In the genomic region with DNA sequence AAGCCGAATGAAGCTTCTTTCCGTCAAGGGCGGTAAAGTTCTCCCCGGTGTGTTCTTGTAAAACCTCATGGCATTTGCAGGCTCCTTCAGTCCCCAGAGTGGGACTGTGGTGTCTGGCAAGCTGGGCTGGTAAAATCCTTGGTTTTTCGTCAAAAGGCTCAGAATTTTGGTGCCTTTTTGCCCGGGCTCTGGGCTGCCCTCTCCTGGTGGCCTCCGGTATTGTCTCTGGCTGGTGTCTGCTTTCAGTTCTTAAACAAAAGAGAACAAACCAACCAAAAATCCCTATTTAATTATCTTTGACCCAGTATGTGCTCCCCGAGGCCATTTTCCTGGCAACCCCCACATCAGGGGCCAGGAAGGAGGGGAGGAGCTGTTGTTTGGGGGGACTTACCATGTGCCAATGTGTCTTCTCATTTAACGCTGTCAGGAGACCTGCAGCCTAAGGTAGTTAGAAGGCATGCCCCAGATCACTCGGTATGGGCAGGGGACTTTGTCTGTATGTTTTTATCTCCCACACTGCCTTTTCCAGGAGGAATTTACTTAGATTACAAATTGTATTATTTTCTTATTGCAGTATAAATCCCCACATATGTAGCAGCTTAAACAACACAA, we compare ENCODE assay signal across 7 cellular contexts. TPM values are rescaled to one million over a fixed set of nuclear protein-coding genes. Genes with fewer than 3 reads are reported as not detected.
A peak's percentile ranks its signal among the peaks of the same experiment; 100 is the strongest.
DNase-seq lines count a peak whose midpoint lies in the region; ATAC-seq, FAIRE-seq and TF ChIP-seq lines count a peak whose summit lies in the region.

No MANE protein-coding gene starts in this region.

- H4K8ac ChIP-seq in H1 (ENCODE audit: extremely low read depth, insufficient read depth, low read length): no peak overlapping the region

- H3K27me3 ChIP-seq in SJSA1 (replicated peaks) (peaks cover 15% of the 10 kb centered on the region; the same call in 1 of the 2 replicates), H1 (replicated peaks in 1 of 4; ENCODE audit: control insufficient read depth in 3 of 4, extremely low read depth in 1 of 4, insufficient read depth in 3 of 4, low read length in 3 of 4) (no peaks in the 10 kb centered on the region; a peak in 3 of 7 replicates)

- no peak for TF ChIP-seq EP300 in H1 (IDR thresholded peaks at IDR 0.05; ENCODE audit: borderline replicate concordance in 1 of 2, low read depth in 2 of 2, low read length in 2 of 2)

- peak overlapping the region; percentile 8 to 22; a peak in 2 of 4 replicates for H3K4me2 ChIP-seq in H1 (ENCODE audit: insufficient read depth in 1 of 2, low read depth in 2 of 2, low read length in 2 of 2)

- DNase-seq in GM13977 (ENCODE audit: low spot score) (no peak), SJSA1 (ENCODE audit: low read depth in 1 of 2, low spot score in 2 of 2) (peak; percentile 28 to 56), H1 (ENCODE audit: low read depth in 1 of 2, low spot score in 2 of 2) (peak in 1 of 2 experiments; percentile 95), retina (peak; percentile 52), LoVo (ENCODE audit: low spot score) (no peak), germinal center (ENCODE audit: low spot score) (no peak)

- in situ Hi-C loops in GM13977 (cut with MboI; ENCODE audit: low pct_unique_long_range_greater_than_20kb, low sequenced_read_pairs, unreplicated experiment): no loop called here

- TF ChIP-seq RAD21 in H1 (IDR thresholded peaks at IDR 0.05 in 1 of 2, conservative IDR thresholded peaks at IDR 0.05 in 1 of 2; ENCODE audit: low read depth in 2 of 2, low read length in 2 of 2): peak; percentile 60 to 71

- no peak overlapping the region for H2AK5ac ChIP-seq in H1 (ENCODE audit: low read depth, low read length)

- H2BK20ac ChIP-seq in H1 (ENCODE audit: low read length): no peak overlapping the region

- H3K27ac ChIP-seq in SJSA1 (no peak overlapping the region), H1 (ENCODE audit: low read depth, low read length) (no peak overlapping the region)

- POLR2A ChIA-PET in H1 (lab: Charles Lee; ENCODE audit: partially characterized antibody): no interaction called here

- no peak overlapping the region for H4K5ac ChIP-seq in H1 (ENCODE audit: insufficient read length, low read depth, low read length)

- CTCF ChIA-PET in H1 (lab: Charles Lee; ENCODE audit: partially characterized antibody): interaction anchor here (0.6 to 3.5 kb wide), 30 partner anchors 9 to 1052 kb away, joined by 3 to 39 read pairs (median 3); a partner anchor contains a TSS

- H2BK15ac ChIP-seq in H1 (ENCODE audit: low read length): no peak overlapping the region

- peak; percentile 58 for FAIRE-seq in H1 (lab: Jason Lieb, UNC)

- no peak overlapping the region for H3K9ac ChIP-seq in H1 (replicated peaks in 1 of 4; ENCODE audit: extremely low read depth in 1 of 4, low read depth in 3 of 4, low read length in 3 of 4)

- H4K20me1 ChIP-seq in H1 (replicated peaks in 1 of 2; ENCODE audit: control insufficient read depth in 1 of 2, insufficient read depth in 2 of 2, low read length in 2 of 2): peaks cover 0 to 1% of the 10 kb centered on the region in 2 experiments

- H2AFZ ChIP-seq in H1 (ENCODE audit: low read length): no peak overlapping the region

- H3K4me1 ChIP-seq in SJSA1 (replicated peaks): no peaks in the 10 kb centered on the region
- H3K4me1 ChIP-seq in H1 (replicated peaks in 1 of 4; ENCODE audit: control insufficient read depth in 3 of 4, insufficient read depth in 4 of 4, low read length in 3 of 4): peaks cover 0 to 4% (median under 1%) of the 10 kb centered on the region in 4 experiments; a peak in 2 of 7 replicates

- H3K56ac ChIP-seq in H1 (replicated peaks; ENCODE audit: insufficient read length, low read depth, low read length): no peak overlapping the region

- no peaks in the 10 kb centered on the region for H3K79me2 ChIP-seq in H1 (ENCODE audit: control insufficient read depth in 1 of 2, insufficient read depth in 2 of 2, low read length in 2 of 2)

- no peak overlapping the region for H2BK120ac ChIP-seq in H1 (replicated peaks; ENCODE audit: low read depth, low read length)

- H3K79me1 ChIP-seq in H1 (ENCODE audit: low read depth, low read length): no peaks in the 10 kb centered on the region

- H3K36me3 ChIP-seq in SJSA1 (no peaks in the 10 kb centered on the region), H1 (ENCODE audit: control insufficient read depth in 2 of 4, insufficient read depth in 4 of 4, low read length in 3 of 4) (no peaks in the 10 kb centered on the region)

- no peak for ATAC-seq in HG03039 (IDR thresholded peaks at IDR 0.05; ENCODE audit: unreplicated experiment)

- H3K4ac ChIP-seq in H1 (replicated peaks; ENCODE audit: insufficient read length, low read depth, low read length): no peak overlapping the region

- no peak overlapping the region for H4K91ac ChIP-seq in H1 (replicated peaks; ENCODE audit: insufficient read length, low read length)

- H2BK5ac ChIP-seq in H1 (ENCODE audit: low read depth, low read length): no peak overlapping the region

- TF ChIP-seq POLR2A in H1 (IDR thresholded peaks at IDR 0.05; ENCODE audit: control extremely low read depth in 1 of 2, low read depth in 2 of 2, low read length in 2 of 2): no peak

- no peak overlapping the region for H3K18ac ChIP-seq in H1 (ENCODE audit: extremely low read depth, low read length)

- H3K4me3 ChIP-seq in SJSA1: no peak overlapping the region
- H3K4me3 ChIP-seq in H1 (ENCODE audit: extremely low read depth in 1 of 4, insufficient read depth in 2 of 4, low read depth in 3 of 4, low read length in 4 of 4): peak overlapping the region in 1 of 4 experiments; percentile 43; a peak in 2 of 8 replicates

- 46% methylated on average over 10 of the region's 10 CpGs; no CpG with 5 or more reads in 1 of the 2 experiments for WGBS in H1 (ENCODE audit: extremely low coverage in 1 of 2, insufficient coverage in 1 of 2, insufficient read length in 1 of 2, insufficient replicate concordance in 2 of 2, low coverage in 1 of 2, low lambda C conversion rate in 2 of 2, missing lambda C conversion rate in 1 of 2), 2 experiments

- H3K9me3 ChIP-seq in SJSA1 (replicated peaks) (no peaks in the 10 kb centered on the region; the same call in 1 of the 2 replicates), H1 (ENCODE audit: insufficient read depth in 2 of 2, low read depth in 1 of 2, low read length in 1 of 2) (no peaks in the 10 kb centered on the region)

- no peak overlapping the region for H3K14ac ChIP-seq in H1 (ENCODE audit: insufficient read length)

- no peaks in the 10 kb centered on the region for H3K23me2 ChIP-seq in H1 (ENCODE audit: low read depth, low read length)

- H3K23ac ChIP-seq in H1 (ENCODE audit: insufficient read length): no peak overlapping the region

- peak; percentile 39 for TF ChIP-seq CTCF in GM13977 (IDR thresholded peaks at IDR 0.05; ENCODE audit: extremely low read depth, insufficient read depth, missing control alignments)
- peak; percentile 72 to 80 (median 77) for TF ChIP-seq CTCF in H1 (IDR thresholded peaks at IDR 0.05; ENCODE audit: control extremely low read depth in 1 of 3, insufficient read depth in 1 of 3, low read depth in 1 of 3, low read length in 3 of 3)

- no peak overlapping the region; the same call in 1 of the 2 replicates for H2BK12ac ChIP-seq in H1 (ENCODE audit: low read depth, low read length)

TF ChIP-seq in H1, 55 proteins besides CTCF, POLR2A, EP300 and RAD21:
- TF ChIP-seq PHF8 (conservative IDR thresholded peaks at IDR 0.05; ENCODE audit: low read depth, low read length) (0 out of 2 replicates have a peak, but pooled peaks have one; percentile 1), BCL11A (IDR thresholded peaks at IDR 0.05; ENCODE audit: low read depth in 2 of 2, low read length in 2 of 2) (no peak)

RNA-seq across cellular contexts. Expression of a gene that starts 11.1 kb away (rescaled TPM):
- total RNA-seq in SJSA1 (2014; rRNA removed; shearing (Covaris generic)): 0.13 TPM in 1 of 2 replicates, not detected in the other
- total RNA-seq in H1 (2021; fragmentation: NEBNext Ultra II Directional; extraction: Animal tissue kit (Norgen Biotek cat#: 25700)): 7.4 and 7.9 TPM in 2 replicates
- polyA plus RNA-seq in H1 (2011; rRNA removed): 4.3 and 6.4 TPM in 2 replicates
- polyA plus RNA-seq in H1 (2011; cell fraction: cytosol; rRNA removed): 3.2 TPM
- 6.0 TPM for polyA plus RNA-seq in H1 (2011; cell fraction: nucleus; rRNA removed)
- 4.9 to 8.0 TPM (median 7.3 TPM) in 4 replicates for polyA plus RNA-seq in H1 (2012, experiment 1 of 2)
- polyA plus RNA-seq in H1 (2012, experiment 2 of 2): 5.8 TPM
- polyA plus RNA-seq in H1 (2013, experiment 1 of 2): 8.3 TPM
- polyA plus RNA-seq in H1 (2013, experiment 2 of 2): 7.3 TPM
- 6.3 and 6.4 TPM in 2 replicates for polyA minus RNA-seq in H1 (2011; rRNA and poly(A)+ RNA removed)
- polyA minus RNA-seq in H1 (2011; cell fraction: cytosol; rRNA and poly(A)+ RNA removed): 7.4 TPM
- 5.2 TPM for polyA minus RNA-seq in H1 (2011; cell fraction: nucleus; rRNA and poly(A)+ RNA removed)

Comparison
In these comparisons a context has a peak if more than half of its experiments do, and no peak if none do; other contexts are left out.
1. DNase-seq: peak in SJSA1 (2 of 2) and retina (single experiment); none in GM13977 (single experiment), LoVo (single experiment) and germinal center (single experiment).